Comparison of ENCODE assay signal across 20 cellular contexts in genomic region chr2:164922119-164922518, GRCh38. TPM values are rescaled to one million over a fixed set of nuclear protein-coding genes. Genes with fewer than 3 reads are reported as not detected.
A peak's percentile ranks its signal among the peaks of the same experiment; 100 is the strongest.
DNase-seq lines count a peak whose midpoint lies in the region; ATAC-seq lines count a peak whose summit lies in the region.
"Had no signal": no experiment of that assay in that cellular context is flagged by ENCODE, and none has a peak within 500 bp of the region (broad histone marks: within the 10 kb centered on the region; RNA-seq: fewer than 3 reads in every experiment).

No MANE protein-coding gene starts in this region.

- no peak overlapping the region for H3K4me3 ChIP-seq in H7 (ENCODE audit: insufficient read depth, low read depth, low read length)
- H3K4me3 ChIP-seq: esophagus muscularis mucosa, GM23338, right lobe of liver, testis had no signal

- H3K36me3 ChIP-seq in H7 (replicated peaks; ENCODE audit: control insufficient read depth, insufficient read depth, low read length), result no peaks in the 10 kb centered on the region
- H3K36me3 ChIP-seq: esophagus muscularis mucosa, right lobe of liver, WERI-Rb-1 had no signal

- no peaks in the 10 kb centered on the region for H3K27me3 ChIP-seq in H7 (ENCODE audit: control insufficient read depth, insufficient read depth, low read length)
- H3K27me3 ChIP-seq: esophagus muscularis mucosa, right lobe of liver, testis had no signal

- no peak overlapping the region for H3K27ac ChIP-seq in caudate nucleus (ENCODE audit: low read depth, low read length)
- H3K27ac ChIP-seq: esophagus muscularis mucosa, right lobe of liver, testis, WERI-Rb-1 had no signal

- no peak for ATAC-seq in GM18868 (IDR thresholded peaks at IDR 0.05; ENCODE audit: unreplicated experiment)
- ATAC-seq: GM23338, right lobe of liver had no signal

- peak; percentile 22 for DNase-seq in AG20443 (ENCODE audit: low spot score)
- peak; percentile 33 for DNase-seq in HCEC 1CT
- peak; percentile 37 for DNase-seq in RPMI7951 (ENCODE audit: low read depth)
- peak; percentile 60 for DNase-seq in islet precursor cell
- DNase-seq in medulla oblongata (ENCODE audit: extremely low spot score), result no peak
- no peak for DNase-seq in caudate nucleus (lab: John Stamatoyannopoulos, UW)
- DNase-seq in H7, result no peak
- DNase-seq: activated CD4-positive, alpha-beta T cell treated with anti-CD3 and anti-CD28 coated beads, Interleukin-2, amount 50 U/mL, for 48 hours; activated gamma-delta T cell treated with Interleukin-2 at 50 U/mL for 16 hours; CD8-positive, alpha-beta memory T cell; NCI-H187 treated with DMSO at 0.1 percent for 48 hours; NCI-H524; right lobe of liver; SHP77; testis; WERI-Rb-1 had no signal

RNA-seq across cellular contexts. Expression of gene SLC38A11, which starts 33.2 kb away (rescaled TPM):
- not detected in 2 replicates for total RNA-seq in RPMI7951 (2014; rRNA removed; shearing (Covaris generic))
- total RNA-seq in H7 (2014; rRNA removed; shearing (Covaris generic)), result not detected in 2 replicates
- total RNA-seq: CD8-positive, alpha-beta memory T cell; GM23338; osteocyte had no signal

Comparison
In these comparisons a context has a peak if more than half of its experiments do, and no peak if none do; other contexts are left out.
1. DNase-seq: peak in AG20443 (single experiment), HCEC 1CT (single experiment), RPMI7951 (single experiment) and islet precursor cell (single experiment); none in medulla oblongata (single experiment), caudate nucleus (0 of 61) and H7 (single experiment).